ENCODE assay signal across 1 cellular context in the genomic region with DNA sequence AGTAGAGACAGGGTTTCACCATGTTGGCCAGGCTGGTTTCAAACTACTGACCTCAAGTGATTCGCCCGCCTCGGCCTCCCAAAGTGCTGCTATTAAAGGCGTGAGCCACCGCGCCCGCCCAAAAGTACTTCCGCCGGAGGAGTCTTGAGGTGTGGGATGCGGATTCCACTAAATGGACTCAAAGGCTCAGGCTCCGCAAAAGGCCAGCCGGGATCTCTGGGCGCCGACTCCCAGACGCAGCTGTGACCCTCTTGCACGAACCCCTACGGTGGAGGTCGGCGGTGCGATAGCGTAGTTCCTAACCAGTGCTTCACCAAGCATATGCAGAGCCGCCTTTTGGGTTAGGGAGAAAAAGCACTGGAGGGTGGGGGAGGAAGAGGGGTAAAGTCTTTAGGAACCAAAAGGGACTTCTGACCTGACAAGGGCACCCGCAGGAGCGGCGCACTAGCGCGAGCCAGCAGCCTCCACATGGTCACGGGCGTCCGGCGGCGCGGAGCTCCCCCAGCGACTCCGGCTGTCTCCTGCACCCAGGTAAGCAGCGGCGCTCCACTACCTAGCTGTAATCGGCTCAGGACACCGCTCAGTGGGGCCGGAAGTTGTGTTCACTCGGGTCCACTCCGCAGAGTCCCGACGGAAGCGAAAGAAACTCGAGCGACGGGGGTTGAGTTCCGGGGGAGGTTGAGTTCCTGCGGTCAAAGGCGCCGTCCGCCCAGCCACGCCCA.
A peak's percentile ranks its signal among the peaks of the same experiment; 100 is the strongest.
TF ChIP-seq lines count a peak whose summit lies in the region.

A gene (minus strand): TSS at position 590 of the 722 bp plus-strand sequence. CDS start 120 bp downstream, at position 470.

TF ChIP-seq in K562, 482 proteins besides CTCF, POLR2A, EP300 and RAD21 (continued from another document and continues in another):
- TF ChIP-seq KLF13 (tag; IDR thresholded peaks at IDR 0.05; ENCODE audit: borderline replicate concordance, low read depth) (peak; percentile 76), TSC22D4 (tag; IDR thresholded peaks at IDR 0.05) (no peak), RHOXF2B (CRISPR knock-in tag; conservative IDR thresholded peaks at IDR 0.05) (no peak), IFI16 (CRISPR knock-in tag; IDR thresholded peaks at IDR 0.05) (no peak), RBM15 (IDR thresholded peaks at IDR 0.05; ENCODE audit: insufficient read depth, low read length) (no peak), ATF7 (IDR thresholded peaks at IDR 0.05) (peak; percentile 82), ZFX (CRISPR knock-in tag; IDR thresholded peaks at IDR 0.05) (peak; percentile 59), ZNF3 (CRISPR knock-in tag; IDR thresholded peaks at IDR 0.05) (no peak), FOXK1 (CRISPR knock-in tag; IDR thresholded peaks at IDR 0.05; ENCODE audit: borderline replicate concordance) (no peak), ZNF143 (CRISPR knock-in tag; IDR thresholded peaks at IDR 0.05) (no peak), NFYB (IDR thresholded peaks at IDR 0.05; ENCODE audit: extremely low read depth, insufficient read length) (no peak), ILF3 (IDR thresholded peaks at IDR 0.05; ENCODE audit: borderline replicate concordance) (no peak), SAFB (IDR thresholded peaks at IDR 0.05; ENCODE audit: borderline replicate concordance, low read depth, low read length) (no peak), TOE1 (IDR thresholded peaks at IDR 0.05; ENCODE audit: borderline replicate concordance) (peak; percentile 52; the same call in 1 of the 2 replicates), TOE1 (CRISPR knock-in tag; IDR thresholded peaks at IDR 0.05; ENCODE audit: borderline replicate concordance, low read depth) (no peak), DDX20 (tag; IDR thresholded peaks at IDR 0.05; ENCODE audit: low read depth) (no peak), ZNF133 (CRISPR knock-in tag; IDR thresholded peaks at IDR 0.05) (no peak), SMC3 (conservative IDR thresholded peaks at IDR 0.05; ENCODE audit: insufficient read depth, low read depth, low read length) (peak; percentile 49; the same call in 1 of the 2 replicates), FOXM1 (IDR thresholded peaks at IDR 0.05; ENCODE audit: low read depth) (peak; percentile 35; the same call in 1 of the 2 replicates), FOXM1 (CRISPR knock-in tag; IDR thresholded peaks at IDR 0.05; ENCODE audit: low read depth) (no peak), EHMT2 (IDR thresholded peaks at IDR 0.05) (0 out of 2 replicates have a peak, but pooled peaks have one; percentile 62), MAFF (IDR thresholded peaks at IDR 0.05; ENCODE audit: low read length) (no peak), MBD2 (IDR thresholded peaks at IDR 0.05; ENCODE audit: borderline replicate concordance, low read depth) (peak; percentile 54; the same call in 1 of the 2 replicates), MCM3 (IDR thresholded peaks at IDR 0.05) (no peak), JUNB (CRISPR knock-in tag; conservative IDR thresholded peaks at IDR 0.05) (no peak), ZNF184 (CRISPR knock-in tag; IDR thresholded peaks at IDR 0.05) (no peak), GATAD2B (IDR thresholded peaks at IDR 0.05; ENCODE audit: borderline replicate concordance) (no peak)
- TF ChIP-seq, protein P1, sequence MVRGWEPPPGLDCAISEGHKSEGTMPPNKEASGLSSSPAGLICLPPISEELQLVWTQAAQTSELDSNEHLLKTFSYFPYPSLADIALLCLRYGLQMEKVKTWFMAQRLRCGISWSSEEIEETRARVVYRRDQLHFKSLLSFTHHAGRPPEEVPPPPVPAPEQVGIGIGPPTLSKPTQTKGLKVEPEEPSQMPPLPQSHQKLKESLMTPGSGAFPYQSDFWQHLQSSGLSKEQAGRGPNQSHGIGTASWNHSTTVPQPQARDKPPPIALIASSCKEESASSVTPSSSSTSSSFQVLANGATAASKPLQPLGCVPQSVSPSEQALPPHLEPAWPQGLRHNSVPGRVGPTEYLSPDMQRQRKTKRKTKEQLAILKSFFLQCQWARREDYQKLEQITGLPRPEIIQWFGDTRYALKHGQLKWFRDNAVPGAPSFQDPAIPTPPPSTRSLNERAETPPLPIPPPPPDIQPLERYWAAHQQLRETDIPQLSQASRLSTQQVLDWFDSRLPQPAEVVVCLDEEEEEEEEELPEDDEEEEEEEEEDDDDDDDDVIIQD (CRISPR knock-in tag; IDR thresholded peaks at IDR 0.05), result no peak
- TF ChIP-seq, protein P2, sequence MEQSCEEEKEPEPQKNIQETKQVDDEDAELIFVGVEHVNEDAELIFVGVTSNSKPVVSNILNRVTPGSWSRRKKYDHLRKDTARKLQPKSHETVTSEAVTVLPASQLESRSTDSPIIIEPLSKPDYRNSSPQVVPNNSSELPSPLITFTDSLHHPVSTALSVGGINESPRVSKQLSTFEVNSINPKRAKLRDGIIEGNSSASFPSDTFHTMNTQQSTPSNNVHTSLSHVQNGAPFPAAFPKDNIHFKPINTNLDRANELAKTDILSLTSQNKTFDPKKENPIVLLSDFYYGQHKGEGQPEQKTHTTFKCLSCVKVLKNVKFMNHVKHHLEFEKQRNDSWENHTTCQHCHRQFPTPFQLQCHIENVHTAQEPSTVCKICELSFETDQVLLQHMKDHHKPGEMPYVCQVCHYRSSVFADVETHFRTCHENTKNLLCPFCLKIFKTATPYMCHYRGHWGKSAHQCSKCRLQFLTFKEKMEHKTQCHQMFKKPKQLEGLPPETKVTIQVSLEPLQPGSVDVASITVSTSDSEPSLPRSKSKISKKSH (CRISPR knock-in tag; IDR thresholded peaks at IDR 0.05), result no peak
- TF ChIP-seq, protein P3, sequence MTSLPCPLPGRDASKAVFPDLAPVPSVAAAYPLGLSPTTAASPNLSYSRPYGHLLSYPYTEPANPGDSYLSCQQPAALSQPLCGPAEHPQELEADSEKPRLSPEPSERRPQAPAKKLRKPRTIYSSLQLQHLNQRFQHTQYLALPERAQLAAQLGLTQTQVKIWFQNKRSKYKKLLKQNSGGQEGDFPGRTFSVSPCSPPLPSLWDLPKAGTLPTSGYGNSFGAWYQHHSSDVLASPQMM (CRISPR knock-in tag; IDR thresholded peaks at IDR 0.05), result no peak
- TF ChIP-seq, protein P4, sequence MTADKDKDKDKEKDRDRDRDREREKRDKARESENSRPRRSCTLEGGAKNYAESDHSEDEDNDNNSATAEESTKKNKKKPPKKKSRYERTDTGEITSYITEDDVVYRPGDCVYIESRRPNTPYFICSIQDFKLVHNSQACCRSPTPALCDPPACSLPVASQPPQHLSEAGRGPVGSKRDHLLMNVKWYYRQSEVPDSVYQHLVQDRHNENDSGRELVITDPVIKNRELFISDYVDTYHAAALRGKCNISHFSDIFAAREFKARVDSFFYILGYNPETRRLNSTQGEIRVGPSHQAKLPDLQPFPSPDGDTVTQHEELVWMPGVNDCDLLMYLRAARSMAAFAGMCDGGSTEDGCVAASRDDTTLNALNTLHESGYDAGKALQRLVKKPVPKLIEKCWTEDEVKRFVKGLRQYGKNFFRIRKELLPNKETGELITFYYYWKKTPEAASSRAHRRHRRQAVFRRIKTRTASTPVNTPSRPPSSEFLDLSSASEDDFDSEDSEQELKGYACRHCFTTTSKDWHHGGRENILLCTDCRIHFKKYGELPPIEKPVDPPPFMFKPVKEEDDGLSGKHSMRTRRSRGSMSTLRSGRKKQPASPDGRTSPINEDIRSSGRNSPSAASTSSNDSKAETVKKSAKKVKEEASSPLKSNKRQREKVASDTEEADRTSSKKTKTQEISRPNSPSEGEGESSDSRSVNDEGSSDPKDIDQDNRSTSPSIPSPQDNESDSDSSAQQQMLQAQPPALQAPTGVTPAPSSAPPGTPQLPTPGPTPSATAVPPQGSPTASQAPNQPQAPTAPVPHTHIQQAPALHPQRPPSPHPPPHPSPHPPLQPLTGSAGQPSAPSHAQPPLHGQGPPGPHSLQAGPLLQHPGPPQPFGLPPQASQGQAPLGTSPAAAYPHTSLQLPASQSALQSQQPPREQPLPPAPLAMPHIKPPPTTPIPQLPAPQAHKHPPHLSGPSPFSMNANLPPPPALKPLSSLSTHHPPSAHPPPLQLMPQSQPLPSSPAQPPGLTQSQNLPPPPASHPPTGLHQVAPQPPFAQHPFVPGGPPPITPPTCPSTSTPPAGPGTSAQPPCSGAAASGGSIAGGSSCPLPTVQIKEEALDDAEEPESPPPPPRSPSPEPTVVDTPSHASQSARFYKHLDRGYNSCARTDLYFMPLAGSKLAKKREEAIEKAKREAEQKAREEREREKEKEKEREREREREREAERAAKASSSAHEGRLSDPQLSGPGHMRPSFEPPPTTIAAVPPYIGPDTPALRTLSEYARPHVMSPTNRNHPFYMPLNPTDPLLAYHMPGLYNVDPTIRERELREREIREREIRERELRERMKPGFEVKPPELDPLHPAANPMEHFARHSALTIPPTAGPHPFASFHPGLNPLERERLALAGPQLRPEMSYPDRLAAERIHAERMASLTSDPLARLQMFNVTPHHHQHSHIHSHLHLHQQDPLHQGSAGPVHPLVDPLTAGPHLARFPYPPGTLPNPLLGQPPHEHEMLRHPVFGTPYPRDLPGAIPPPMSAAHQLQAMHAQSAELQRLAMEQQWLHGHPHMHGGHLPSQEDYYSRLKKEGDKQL (CRISPR knock-in tag; IDR thresholded peaks at IDR 0.05; ENCODE audit: borderline replicate concordance), result 0 out of 2 replicates have a peak, but pooled peaks have one; percentile 60
- TF ChIP-seq, protein P5, sequence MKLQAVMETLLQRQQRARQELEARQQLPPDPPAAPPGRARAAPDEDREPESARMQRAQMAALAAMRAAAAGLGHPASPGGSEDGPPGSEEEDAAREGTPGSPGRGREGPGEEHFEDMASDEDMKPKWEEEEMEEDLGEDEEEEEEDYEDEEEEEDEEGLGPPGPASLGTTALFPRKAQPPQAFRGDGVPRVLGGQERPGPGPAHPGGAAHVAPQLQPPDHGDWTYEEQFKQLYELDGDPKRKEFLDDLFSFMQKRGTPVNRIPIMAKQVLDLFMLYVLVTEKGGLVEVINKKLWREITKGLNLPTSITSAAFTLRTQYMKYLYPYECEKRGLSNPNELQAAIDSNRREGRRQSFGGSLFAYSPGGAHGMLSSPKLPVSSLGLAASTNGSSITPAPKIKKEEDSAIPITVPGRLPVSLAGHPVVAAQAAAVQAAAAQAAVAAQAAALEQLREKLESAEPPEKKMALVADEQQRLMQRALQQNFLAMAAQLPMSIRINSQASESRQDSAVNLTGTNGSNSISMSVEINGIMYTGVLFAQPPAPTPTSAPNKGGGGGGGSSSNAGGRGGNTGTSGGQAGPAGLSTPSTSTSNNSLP (IDR thresholded peaks at IDR 0.05; ENCODE audit: borderline replicate concordance, low read depth, low read length), result no peak
- TF ChIP-seq, protein P6, sequence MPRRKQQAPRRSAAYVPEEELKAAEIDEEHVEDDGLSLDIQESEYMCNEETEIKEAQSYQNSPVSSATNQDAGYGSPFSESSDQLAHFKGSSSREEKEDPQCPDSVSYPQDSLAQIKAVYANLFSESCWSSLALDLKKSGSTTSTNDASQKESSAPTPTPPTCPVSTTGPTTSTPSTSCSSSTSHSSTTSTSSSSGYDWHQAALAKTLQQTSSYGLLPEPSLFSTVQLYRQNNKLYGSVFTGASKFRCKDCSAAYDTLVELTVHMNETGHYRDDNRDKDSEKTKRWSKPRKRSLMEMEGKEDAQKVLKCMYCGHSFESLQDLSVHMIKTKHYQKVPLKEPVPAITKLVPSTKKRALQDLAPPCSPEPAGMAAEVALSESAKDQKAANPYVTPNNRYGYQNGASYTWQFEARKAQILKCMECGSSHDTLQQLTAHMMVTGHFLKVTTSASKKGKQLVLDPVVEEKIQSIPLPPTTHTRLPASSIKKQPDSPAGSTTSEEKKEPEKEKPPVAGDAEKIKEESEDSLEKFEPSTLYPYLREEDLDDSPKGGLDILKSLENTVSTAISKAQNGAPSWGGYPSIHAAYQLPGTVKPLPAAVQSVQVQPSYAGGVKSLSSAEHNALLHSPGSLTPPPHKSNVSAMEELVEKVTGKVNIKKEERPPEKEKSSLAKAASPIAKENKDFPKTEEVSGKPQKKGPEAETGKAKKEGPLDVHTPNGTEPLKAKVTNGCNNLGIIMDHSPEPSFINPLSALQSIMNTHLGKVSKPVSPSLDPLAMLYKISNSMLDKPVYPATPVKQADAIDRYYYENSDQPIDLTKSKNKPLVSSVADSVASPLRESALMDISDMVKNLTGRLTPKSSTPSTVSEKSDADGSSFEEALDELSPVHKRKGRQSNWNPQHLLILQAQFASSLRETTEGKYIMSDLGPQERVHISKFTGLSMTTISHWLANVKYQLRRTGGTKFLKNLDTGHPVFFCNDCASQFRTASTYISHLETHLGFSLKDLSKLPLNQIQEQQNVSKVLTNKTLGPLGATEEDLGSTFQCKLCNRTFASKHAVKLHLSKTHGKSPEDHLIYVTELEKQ (CRISPR knock-in tag; IDR thresholded peaks at IDR 0.05), result no peak
- TF ChIP-seq, protein P7, sequence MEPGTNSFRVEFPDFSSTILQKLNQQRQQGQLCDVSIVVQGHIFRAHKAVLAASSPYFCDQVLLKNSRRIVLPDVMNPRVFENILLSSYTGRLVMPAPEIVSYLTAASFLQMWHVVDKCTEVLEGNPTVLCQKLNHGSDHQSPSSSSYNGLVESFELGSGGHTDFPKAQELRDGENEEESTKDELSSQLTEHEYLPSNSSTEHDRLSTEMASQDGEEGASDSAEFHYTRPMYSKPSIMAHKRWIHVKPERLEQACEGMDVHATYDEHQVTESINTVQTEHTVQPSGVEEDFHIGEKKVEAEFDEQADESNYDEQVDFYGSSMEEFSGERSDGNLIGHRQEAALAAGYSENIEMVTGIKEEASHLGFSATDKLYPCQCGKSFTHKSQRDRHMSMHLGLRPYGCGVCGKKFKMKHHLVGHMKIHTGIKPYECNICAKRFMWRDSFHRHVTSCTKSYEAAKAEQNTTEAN (CRISPR knock-in tag; IDR thresholded peaks at IDR 0.05), result no peak
- TF ChIP-seq, protein P8, sequence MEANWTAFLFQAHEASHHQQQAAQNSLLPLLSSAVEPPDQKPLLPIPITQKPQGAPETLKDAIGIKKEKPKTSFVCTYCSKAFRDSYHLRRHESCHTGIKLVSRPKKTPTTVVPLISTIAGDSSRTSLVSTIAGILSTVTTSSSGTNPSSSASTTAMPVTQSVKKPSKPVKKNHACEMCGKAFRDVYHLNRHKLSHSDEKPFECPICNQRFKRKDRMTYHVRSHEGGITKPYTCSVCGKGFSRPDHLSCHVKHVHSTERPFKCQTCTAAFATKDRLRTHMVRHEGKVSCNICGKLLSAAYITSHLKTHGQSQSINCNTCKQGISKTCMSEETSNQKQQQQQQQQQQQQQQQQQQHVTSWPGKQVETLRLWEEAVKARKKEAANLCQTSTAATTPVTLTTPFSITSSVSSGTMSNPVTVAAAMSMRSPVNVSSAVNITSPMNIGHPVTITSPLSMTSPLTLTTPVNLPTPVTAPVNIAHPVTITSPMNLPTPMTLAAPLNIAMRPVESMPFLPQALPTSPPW (CRISPR knock-in tag; IDR thresholded peaks at IDR 0.05), result peak; percentile 74
